Comparison of ENCODE assay signal across 18 cellular contexts in genomic region chr19:11780431-11781020, GRCh38. TPM values are rescaled to one million over a fixed set of nuclear protein-coding genes. Genes with fewer than 3 reads are reported as not detected.
DNase-seq lines count a peak whose midpoint lies in the region; TF ChIP-seq lines count a peak whose summit lies in the region.
"Had no signal": no experiment of that assay in that cellular context is flagged by ENCODE, and none has a peak within 500 bp of the region (broad histone marks: within the 10 kb centered on the region; RNA-seq: fewer than 3 reads in every experiment).

No MANE protein-coding gene starts in this region.

- H3K36me3 Mint-ChIP-seq in activated naive CD4-positive, alpha-beta T cell treated with anti-CD3 and anti-CD28 coated beads for 36 hours (ENCODE audit: low read depth) = peaks cover 82% of the 10 kb centered on the region

- H3K27ac ChIP-seq in BLaER1 (no peak overlapping the region), HEK293 (ENCODE audit: extremely low read depth, low read depth, low read length) (no peak overlapping the region), coronary artery (no peak overlapping the region), RWPE1 (no peak overlapping the region), uterus (no peak overlapping the region)
- H3K27ac ChIP-seq: C4-2B, SJSA1 had no signal

- H3K9me3 ChIP-seq in BLaER1 (peaks cover 95% of the 10 kb centered on the region), HEK293 (ENCODE audit: control insufficient read depth, insufficient read depth, low read depth, low read length) (no peaks in the 10 kb centered on the region), skeletal muscle satellite cell (replicated peaks; ENCODE audit: low read length) (peaks cover 59% of the 10 kb centered on the region), uterus (peaks cover 6 to 79% of the 10 kb centered on the region in 2 donors)

- CTCF ChIA-PET in HEK293 (lab: Yijun Ruan, JAX) = no interaction called here
- CTCF ChIA-PET in activated naive CD4-positive, alpha-beta T cell treated with anti-CD3 and anti-CD28 coated beads for 36 hours (lab: Charles Lee) = no interaction called here
- CTCF ChIA-PET in RWPE1 (lab: Yijun Ruan, JAX) = no interaction called here

- H3K36me3 ChIP-seq in BLaER1 (peaks cover 80% of the 10 kb centered on the region), HEK293 (ENCODE audit: control insufficient read depth in 2 of 2, insufficient read depth in 1 of 2, low read length in 2 of 2) (peaks cover 0 to 44% of the 10 kb centered on the region in 2 experiments; a peak in 1 of 3 replicates), skeletal muscle satellite cell (ENCODE audit: insufficient read depth, low read length) (peaks cover 72% of the 10 kb centered on the region), uterus (peaks cover 0 to 4% of the 10 kb centered on the region in 2 donors)

- H3K4me1 ChIP-seq in BLaER1 (no peaks in the 10 kb centered on the region), HEK293 (ENCODE audit: control insufficient read depth, insufficient read depth, low read length) (no peaks in the 10 kb centered on the region), skeletal muscle satellite cell (ENCODE audit: control insufficient read depth, insufficient read depth, low read length) (no peaks in the 10 kb centered on the region), uterus (no peaks in the 10 kb centered on the region)
- H3K4me1 ChIP-seq: SJSA1 had no signal

- no peak for TF ChIP-seq CTCF in HEK293 (tag by site-specific recombination; IDR thresholded peaks at IDR 0.05)
- TF ChIP-seq CTCF in coronary artery (IDR thresholded peaks at IDR 0.05) = no peak
- no peak for TF ChIP-seq CTCF in RWPE1 (conservative IDR thresholded peaks at IDR 0.05; ENCODE audit: low read depth)
- no peak for TF ChIP-seq CTCF in uterus (IDR thresholded peaks at IDR 0.05)

- no peak overlapping the region for H3K4me2 ChIP-seq in BLaER1
- no peak overlapping the region for H3K4me2 ChIP-seq in skeletal muscle satellite cell (ENCODE audit: low read length)

- no peak overlapping the region for H3K4me3 Mint-ChIP-seq in activated naive CD4-positive, alpha-beta T cell treated with anti-CD3 and anti-CD28 coated beads for 36 hours
- H3K4me3 Mint-ChIP-seq: H9 had no signal

- H3K4me1 Mint-ChIP-seq in activated naive CD4-positive, alpha-beta T cell treated with anti-CD3 and anti-CD28 coated beads for 36 hours (ENCODE audit: low read depth) = no peaks in the 10 kb centered on the region
- H3K4me1 Mint-ChIP-seq: H9 had no signal

- H4K20me1 ChIP-seq in BLaER1 = no peaks in the 10 kb centered on the region

- no peak overlapping the region for H3K9ac ChIP-seq in BLaER1
- H3K9ac ChIP-seq in skeletal muscle satellite cell (ENCODE audit: low read depth, low read length) = no peak overlapping the region

- TF ChIP-seq POLR2A in uterus (IDR thresholded peaks at IDR 0.05) = no peak

- no peaks in the 10 kb centered on the region for H3K27me3 Mint-ChIP-seq in activated naive CD4-positive, alpha-beta T cell treated with anti-CD3 and anti-CD28 coated beads for 36 hours (ENCODE audit: low read depth)

- intact Hi-C loops in activated naive CD4-positive, alpha-beta T cell treated with anti-CD3 and anti-CD28 coated beads for 36 hours (cut with micrococcal nuclease) = no loop called here
- intact Hi-C loops in uterus (cut with DNase I; ENCODE audit: low total_unique reads) = no loop called here

- H3K27ac Mint-ChIP-seq in activated naive CD4-positive, alpha-beta T cell treated with anti-CD3 and anti-CD28 coated beads for 36 hours = no peak overlapping the region
- H3K27ac Mint-ChIP-seq: H9 had no signal

- POLR2A ChIA-PET in HEK293 (lab: Yijun Ruan, JAX) = no interaction called here
- POLR2A ChIA-PET in RWPE1 (lab: Yijun Ruan, JAX; ENCODE audit: low non-redundant PET) = no interaction called here

- no peak for DNase-seq in coronary artery (ENCODE audit: low spot score)
- no peak for DNase-seq in activated naive CD4-positive, alpha-beta T cell treated with anti-CD3 and anti-CD28 coated beads for 36 hours
- no peak for DNase-seq in RWPE1 (ENCODE audit: low spot score)
- no peak for DNase-seq in uterus
- DNase-seq: 8988T, DMS79, H9, KG1, NCI-H1092, NCI-H1436, NCI-H187 treated with DMSO at 0.1 percent for 48 hours, NCI-H2107, NCI-H446 treated with DMSO at 0.1 percent for 48 hours had no signal

- peaks cover 76% of the 10 kb centered on the region for H3K9me3 Mint-ChIP-seq in activated naive CD4-positive, alpha-beta T cell treated with anti-CD3 and anti-CD28 coated beads for 36 hours

- H3K27me3 ChIP-seq in BLaER1 (no peaks in the 10 kb centered on the region), skeletal muscle satellite cell (ENCODE audit: control insufficient read depth, insufficient read depth, low read length) (no peaks in the 10 kb centered on the region), uterus (no peaks in the 10 kb centered on the region)
- H3K27me3 ChIP-seq: SJSA1 had no signal

- H3K4me3 ChIP-seq in BLaER1 (peak overlapping the region; percentile 7; the same call in 1 of the 2 replicates), HEK293 (ENCODE audit: low read depth, low read length) (no peak overlapping the region), coronary artery (peak overlapping the region; percentile 1), skeletal muscle satellite cell (ENCODE audit: low read length) (peak overlapping the region; percentile 24), uterus (no peak overlapping the region)
- H3K4me3 ChIP-seq: SJSA1 had no signal

TF ChIP-seq in HEK293, 187 proteins besides CTCF, POLR2A, EP300 and RAD21:
- TF ChIP-seq ZNF274 (IDR thresholded peaks at IDR 0.05; ENCODE audit: low read length) (no peak), ZNF274 (tag by site-specific recombination; IDR thresholded peaks at IDR 0.05; ENCODE audit: borderline replicate concordance) (peak; percentile 89; the same call in 1 of the 2 replicates), ZNF843 (tag by site-specific recombination; IDR thresholded peaks at IDR 0.05) (no peak), ZNF302 (tag by site-specific recombination; IDR thresholded peaks at IDR 0.05; ENCODE audit: low read depth) (no peak)

RNA-seq across cellular contexts. Expression of gene ZNF441, which starts 13.7 kb away (rescaled TPM):
- total RNA-seq in skeletal muscle satellite cell (2012; rRNA removed) = 7.4 and 11.1 TPM in 2 replicates
- total RNA-seq in activated naive CD4-positive, alpha-beta T cell treated with anti-CD3 and anti-CD28 coated beads for 36 hours = 1 to 10 TPM; 4.0 TPM
- 10 to 100 TPM in 3 of 4 donors, 1 to 10 TPM in 1; 8.5 to 25.6 (median 19.8) TPM for total RNA-seq in uterus

RNA-seq across cellular contexts. Expression of gene ZNF491, which starts 17.8 kb away (rescaled TPM):
- total RNA-seq in skeletal muscle satellite cell (2012; rRNA removed) = 1.0 and 1.1 TPM in 2 replicates
- total RNA-seq in activated naive CD4-positive, alpha-beta T cell treated with anti-CD3 and anti-CD28 coated beads for 36 hours = 1 to 10 TPM in 1 of 2 experiments, under 1 TPM in 1; 0.35 to 1.2 TPM
- total RNA-seq in uterus = 10 to 100 TPM in 1 of 4 donors, 1 to 10 TPM in 2, under 1 TPM in 1; 0.59 to 10.9 (median 4.2) TPM

RNA-seq across cellular contexts. Expression of gene ZNF440, which starts 33.5 kb away (rescaled TPM):
- total RNA-seq in skeletal muscle satellite cell (2012; rRNA removed) = 9.2 and 10.6 TPM in 2 replicates
- 1 to 10 TPM; 3.6 to 4.8 TPM for total RNA-seq in activated naive CD4-positive, alpha-beta T cell treated with anti-CD3 and anti-CD28 coated beads for 36 hours
- 100 to 1,000 TPM in 1 of 4 donors, 10 to 100 TPM in 3; 18.5 to 139 (median 23.0) TPM for total RNA-seq in uterus

RNA-seq across cellular contexts. Expression of gene ZNF823, which starts 41.8 kb away (rescaled TPM):
- total RNA-seq in skeletal muscle satellite cell (2012; rRNA removed) = 2.8 and 3.5 TPM in 2 replicates
- 1 to 10 TPM; 4.1 to 4.2 TPM for total RNA-seq in activated naive CD4-positive, alpha-beta T cell treated with anti-CD3 and anti-CD28 coated beads for 36 hours
- 10 to 100 TPM in 3 of 4 donors, 1 to 10 TPM in 1; 3.2 to 24.1 (median 20.0) TPM for total RNA-seq in uterus

Comparison
In these comparisons a context has a peak if more than half of its experiments do, and no peak if none do; other contexts are left out.
1. H3K4me3 ChIP-seq: peak in BLaER1 (single experiment), coronary artery (single experiment) and skeletal muscle satellite cell (single experiment); none in HEK293 (single experiment) and uterus (0 of 2).